ENCODE assay signal across 12 cellular contexts in the genomic region with DNA sequence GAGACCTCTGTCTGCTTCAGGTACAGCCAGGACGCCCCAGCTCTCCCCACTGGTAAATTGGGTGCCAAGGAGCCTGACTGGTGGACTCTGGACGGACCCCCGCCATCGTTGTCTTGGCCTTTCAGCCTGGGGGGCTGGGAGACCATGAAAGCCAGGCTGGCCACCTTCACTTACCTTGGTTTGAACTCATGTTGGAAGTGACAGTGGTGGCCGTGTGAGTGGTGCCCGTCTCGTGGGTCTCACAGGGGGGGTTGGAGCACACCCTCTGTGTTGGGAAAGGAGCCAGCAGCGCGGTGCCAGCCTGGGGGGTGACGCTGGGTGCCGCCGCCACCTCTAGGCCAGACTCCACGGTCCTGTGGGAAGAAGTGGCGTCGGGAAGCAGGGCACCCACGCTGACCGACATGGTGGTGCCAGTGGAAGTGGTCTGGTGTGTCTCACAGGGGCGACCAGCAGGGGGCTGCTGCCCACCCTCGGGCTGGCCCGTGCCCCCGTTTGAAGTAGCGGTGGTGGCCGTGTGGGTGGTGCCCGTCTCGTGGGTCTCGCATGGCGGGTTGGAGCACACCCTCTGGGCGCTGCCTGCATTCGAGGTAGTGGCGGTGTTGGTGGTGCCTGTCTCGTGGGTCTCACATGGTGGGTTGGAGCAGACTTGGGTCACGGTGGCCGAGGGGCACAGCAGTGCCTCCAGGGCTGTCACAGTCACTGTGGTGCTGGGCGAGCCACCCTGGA. TPM values are rescaled to one million over a fixed set of nuclear protein-coding genes. Genes with fewer than 3 reads are reported as not detected.
DNase-seq lines count a peak whose midpoint lies in the region; ATAC-seq, FAIRE-seq and TF ChIP-seq lines count a peak whose summit lies in the region.
"Had no signal": no experiment of that assay in that cellular context is flagged by ENCODE, and none has a peak within 500 bp of the region (broad histone marks: within the 10 kb centered on the region; RNA-seq: fewer than 3 reads in every experiment).

No MANE protein-coding gene starts in this region.

- peak overlapping the region; percentile 52 to 68 for H3K27ac ChIP-seq in breast epithelium
- 0 out of 3 replicates have a peak overlapping the region, but pooled peaks have one; percentile 46 for H3K27ac ChIP-seq in K562 (ENCODE audit: extremely low read depth, low read depth, low read length)
- H3K27ac ChIP-seq in muscle layer of colon (ENCODE audit: low read depth, low read length): peak overlapping the region; percentile 48
- peak overlapping the region; percentile 67 to 72 (median 70) for H3K27ac ChIP-seq in transverse colon
- H3K27ac ChIP-seq: HL-60 had no signal

- peak overlapping the region in 1 of 2 experiments; percentile 8; a peak in 1 of 4 replicates for H3K9ac ChIP-seq in K562 (ENCODE audit: insufficient read depth in 1 of 2, low read depth in 2 of 2, low read length in 2 of 2)
- no peak overlapping the region for H3K9ac ChIP-seq in muscle layer of colon (ENCODE audit: low read length)

- H3K9me3 ChIP-seq in breast epithelium (no peaks in the 10 kb centered on the region), K562 (replicated peaks; ENCODE audit: control insufficient read depth, insufficient read depth, low read depth, low read length) (no peaks in the 10 kb centered on the region), muscle layer of colon (ENCODE audit: low read length) (no peaks in the 10 kb centered on the region), transverse colon (no peaks in the 10 kb centered on the region)
- H3K9me3 ChIP-seq: heart left ventricle had no signal

- no TSS peak for BruUV-seq in MCF 10A (replicated peaks; lab: Mats Ljungman, UMichigan)
- BruUV-seq in K562 (replicated peaks; lab: Mats Ljungman, UMichigan): no TSS peak

- DNase-seq in breast epithelium (ENCODE audit: low spot score in 2 of 2) (no peak), MCF 10A (ENCODE audit: unreplicated experiment) (no peak), K562 (ENCODE audit: extremely low read depth in 1 of 4, low spot score in 3 of 4) (no peak), transverse colon (no peak), NCI-H510A (lab: John Stamatoyannopoulos, UW) (no peak), GM13976 (ENCODE audit: low spot score) (no peak)
- no peak for DNase-seq in stimulated activated naive CD8-positive, alpha-beta T cell treated with anti-CD3 and anti-CD28 coated beads, Interleukin-15, amount 100 ng/mL, for 72 hours

- POLR2A ChIA-PET in MCF 10A (lab: Yijun Ruan, JAX): no interaction called here
- POLR2A ChIA-PET in K562 (lab: Yijun Ruan, JAX): no interaction called here

- H3K27me3 ChIP-seq in breast epithelium (peaks cover 0 to 8% of the 10 kb centered on the region in 2 donors), K562 (ENCODE audit: control insufficient read depth in 2 of 2, insufficient read depth in 2 of 2, low read length in 2 of 2) (no peaks in the 10 kb centered on the region), muscle layer of colon (ENCODE audit: control insufficient read depth in 1 of 2, insufficient read depth in 2 of 2, low read length in 2 of 2) (peaks cover 0 to 5% of the 10 kb centered on the region in 2 donors), transverse colon (no peaks in the 10 kb centered on the region)
- H3K27me3 ChIP-seq: heart left ventricle had no signal

- H3K36me3 ChIP-seq in breast epithelium (no peaks in the 10 kb centered on the region), K562 (ENCODE audit: control insufficient read depth, insufficient read depth, low read length) (peaks cover 99% of the 10 kb centered on the region; the same call in 2 of the 3 replicates), muscle layer of colon (ENCODE audit: insufficient read depth, low read length) (peaks cover 59% of the 10 kb centered on the region), transverse colon (no peaks in the 10 kb centered on the region)

- no peaks in the 10 kb centered on the region for H3K4me1 Mint-ChIP-seq in MCF 10A (ENCODE audit: insufficient read depth, unreplicated experiment)
- peaks cover 59% of the 10 kb centered on the region for H3K4me1 Mint-ChIP-seq in stimulated activated naive CD8-positive, alpha-beta T cell treated with anti-CD3 and anti-CD28 coated beads, Interleukin-15, amount 100 ng/mL, for 72 hours

- intact Hi-C loops in breast epithelium (cut with DNase I; ENCODE audit: low total_unique reads): loop anchor here (5.0 to 10.0 kb wide), 2 partner anchors 159 to 192 kb away; a partner anchor contains a TSS
- intact Hi-C loops in MCF 10A (cut with micrococcal nuclease): loop anchor here (1.0 kb wide), 1 partner anchor 190 kb away; a partner anchor contains a TSS
- intact Hi-C loops in K562 (cut with micrococcal nuclease): no loop called here
- intact Hi-C loops in transverse colon (cut with DNase I; ENCODE audit: low total_unique reads): loop anchor here (5.0 kb wide), 1 partner anchor 187 kb away; no protein-coding TSS in a partner anchor

- no peak overlapping the region for H3K4me2 ChIP-seq in K562 (ENCODE audit: insufficient read depth, low read length)

- H3K4me3 Mint-ChIP-seq in MCF 10A (ENCODE audit: unreplicated experiment): no peak overlapping the region
- no peak overlapping the region for H3K4me3 Mint-ChIP-seq in stimulated activated naive CD8-positive, alpha-beta T cell treated with anti-CD3 and anti-CD28 coated beads, Interleukin-15, amount 100 ng/mL, for 72 hours

- no peak for TF ChIP-seq RAD21 in K562 (CRISPR knock-in tag; conservative IDR thresholded peaks at IDR 0.05 in 1 of 2, IDR thresholded peaks at IDR 0.05 in 1 of 2)

- ATAC-seq in K562: no peak
- no peak for ATAC-seq in stimulated activated naive CD8-positive, alpha-beta T cell treated with anti-CD3 and anti-CD28 coated beads, Interleukin-15, amount 100 ng/mL, for 72 hours

- no peak overlapping the region for H3K4me3 ChIP-seq in breast epithelium
- H3K4me3 ChIP-seq in K562: no peak overlapping the region
- H3K4me3 ChIP-seq in muscle layer of colon (ENCODE audit: low read depth in 1 of 2, low read length in 2 of 2): peak overlapping the region in 1 of 2 donors; percentile 50
- H3K4me3 ChIP-seq in transverse colon: peak overlapping the region in 1 of 4 donors; percentile 10
- H3K4me3 ChIP-seq: heart left ventricle had no signal

- peaks cover 9% of the 10 kb centered on the region; the same call in 2 of the 3 replicates for H3K79me2 ChIP-seq in K562 (ENCODE audit: control insufficient read depth, insufficient read depth, low read length)

- peaks cover 80% of the 10 kb centered on the region for H3K36me3 Mint-ChIP-seq in MCF 10A (ENCODE audit: insufficient read depth, unreplicated experiment)
- H3K36me3 Mint-ChIP-seq: naive B cell had no signal

- CTCF ChIA-PET in MCF 10A (lab: Yijun Ruan, JAX) (interaction anchor here (0.6 to 4.2 kb wide), 6 partner anchors 13 to 997 kb away, joined by 3 to 50 read pairs (median 4); no protein-coding TSS in a partner anchor), K562 (lab: Yijun Ruan, JAX; ENCODE audit: low intra/inter-chr PET ratio) (interaction anchor here (0.6 to 1.2 kb wide), 6 partner anchors 189 to 310 kb away, joined by 3 to 4 read pairs (median 3); no protein-coding TSS in a partner anchor)

- H2AFZ ChIP-seq in K562 (ENCODE audit: low read depth, low read length): no peak overlapping the region

- H3K4me1 ChIP-seq in breast epithelium: no peaks in the 10 kb centered on the region
- H3K4me1 ChIP-seq in K562 (replicated peaks in 1 of 2; ENCODE audit: control insufficient read depth in 2 of 2, insufficient read depth in 2 of 2, low read length in 2 of 2): peaks cover 0 to 41% of the 10 kb centered on the region in 2 experiments; a peak in 2 of 5 replicates
- H3K4me1 ChIP-seq in muscle layer of colon (ENCODE audit: insufficient read depth, low read length): peaks cover 12% of the 10 kb centered on the region
- peaks cover 0 to 9% (median 0%) of the 10 kb centered on the region in 4 donors for H3K4me1 ChIP-seq in transverse colon

- TF ChIP-seq EP300 in K562 (IDR thresholded peaks at IDR 0.05; ENCODE audit: low read length) (no peak), transverse colon (IDR thresholded peaks at IDR 0.05; ENCODE audit: low read depth) (no peak)

- H3K9me3 Mint-ChIP-seq in MCF 10A (ENCODE audit: unreplicated experiment): no peaks in the 10 kb centered on the region
- no peaks in the 10 kb centered on the region for H3K9me3 Mint-ChIP-seq in stimulated activated naive CD8-positive, alpha-beta T cell treated with anti-CD3 and anti-CD28 coated beads, Interleukin-15, amount 100 ng/mL, for 72 hours
- H3K9me3 Mint-ChIP-seq: naive B cell had no signal

- no peak for FAIRE-seq in K562 (lab: Jason Lieb, UNC)
- FAIRE-seq: bronchial epithelial cell had no signal

- H3K27me3 Mint-ChIP-seq in MCF 10A (ENCODE audit: insufficient read depth, unreplicated experiment): no peaks in the 10 kb centered on the region
- H3K27me3 Mint-ChIP-seq in stimulated activated naive CD8-positive, alpha-beta T cell treated with anti-CD3 and anti-CD28 coated beads, Interleukin-15, amount 100 ng/mL, for 72 hours: no peaks in the 10 kb centered on the region
- H3K27me3 Mint-ChIP-seq: naive B cell had no signal

- no peaks in the 10 kb centered on the region for H3K9me1 ChIP-seq in K562 (ENCODE audit: control insufficient read depth, insufficient read depth, low read length)

- no peak for TF ChIP-seq POLR2A in breast epithelium (IDR thresholded peaks at IDR 0.05)
- 0 out of 2 replicates have a peak, but pooled peaks have one; percentile 5 for TF ChIP-seq POLR2A in K562 (conservative IDR thresholded peaks at IDR 0.05)
- no peak for TF ChIP-seq POLR2A in transverse colon (IDR thresholded peaks at IDR 0.05)

- TF ChIP-seq CTCF in breast epithelium (IDR thresholded peaks at IDR 0.05) (no peak), MCF 10A (IDR thresholded peaks at IDR 0.05; ENCODE audit: unreplicated experiment) (no peak), K562 (IDR thresholded peaks at IDR 0.05 in 2 of 3, conservative IDR thresholded peaks at IDR 0.05 in 1 of 3; ENCODE audit: insufficient read depth in 2 of 3, low read depth in 1 of 3, low read length in 3 of 3) (no peak), transverse colon (IDR thresholded peaks at IDR 0.05) (no peak), GM13976 (IDR thresholded peaks at IDR 0.05; ENCODE audit: borderline replicate concordance, control extremely low read depth, extremely low read depth, insufficient read depth, missing control alignments) (no peak)

- H4K20me1 ChIP-seq in K562 (replicated peaks; ENCODE audit: control insufficient read depth, insufficient read depth, low read length): no peaks in the 10 kb centered on the region

- no peak overlapping the region for H3K27ac Mint-ChIP-seq in MCF 10A (ENCODE audit: low read depth, unreplicated experiment)
- H3K27ac Mint-ChIP-seq in stimulated activated naive CD8-positive, alpha-beta T cell treated with anti-CD3 and anti-CD28 coated beads, Interleukin-15, amount 100 ng/mL, for 72 hours: peak overlapping the region in 1 of 2 donors; percentile 42

- WGBS in K562 (ENCODE audit: insufficient coverage, low coverage, missing lambda C conversion rate): 96% methylated on average over 23 of the region's 34 CpGs
- WGBS in transverse colon (ENCODE audit: low coverage in 1 of 2), 2 donors: 80% methylated on average over 29 of the region's 34 CpGs; no CpG with 5 or more reads in 1 of the 2 donors

- in situ Hi-C loops in K562 (cut with MboI): no loop called here
- in situ Hi-C loops in transverse colon (cut with MboI; ENCODE audit: low pct_ligation_motif_present in 1 of 4, low pct_unique_long_range_greater_than_20kb in 1 of 4, low sequenced_read_pairs in 3 of 4): loop anchor here in 2 of 4 donors (25.0 kb wide), 2 partner anchors 192 to 583 kb away; a partner anchor contains a TSS
- in situ Hi-C loops in GM13976 (cut with MboI; ENCODE audit: low sequenced_read_pairs, unreplicated experiment): no loop called here

RNA-seq across cellular contexts. Expression of a gene that starts 9.6 kb away (rescaled TPM):
- total RNA-seq in breast epithelium (10 to 100 TPM in 1 of 3 donors, 1 to 10 TPM in 2; 6.6 to 50.7 (median 6.9) TPM), MCF 10A (2022) (0.23 TPM in 1 of 2 replicates, not detected in the other), K562 (2014; rRNA removed) (8.4 and 9.5 TPM in 2 replicates), K562 (2014; rRNA removed; fragmentation: Illumina TruSeq; extraction: Trizol) (2.7 and 4.0 TPM in 2 replicates), K562 (2015; rRNA removed; fragmentation: Illumina TruSeq; extraction: Trizol) (12.3 and 13.4 TPM in 2 replicates), K562 (2021) (9.6 and 14.8 TPM in 2 replicates), transverse colon (10 to 100 TPM in 1 of 4 donors, 1 to 10 TPM in 2, not detected in 1; 4.6 to 13.1 (median 7.2) TPM)
- total RNA-seq in K562 (2011; cell fraction: chromatin; rRNA removed; ENCODE audit: low replicate concordance): 14.9 and 45.4 TPM in 2 replicates
- total RNA-seq in K562 (2011; cell fraction: nucleolus; rRNA removed): 31.0 and 32.8 TPM in 2 replicates
- total RNA-seq in K562 (2011; cell fraction: nucleoplasm; rRNA removed): 15.7 and 24.1 TPM in 2 replicates
- polyA plus RNA-seq in K562 (2011; rRNA removed) (12.7 and 16.4 TPM in 2 replicates), K562 (2014; fragmentation: Illumina TruSeq; extraction: Trizol) (5.6 and 7.3 TPM in 2 replicates), K562 (2014; fragmentation: Nextera tagmentation; extraction: Ambion mirVana) (under 1 TPM in 1 of 2 experiments, not detected in 1; 0.07 TPM), K562 (2014; rRNA removed) (11.1 and 11.6 TPM in 2 replicates)
- polyA plus RNA-seq in K562 (2011; cell fraction: cytosol; rRNA removed): 21.2 and 25.6 TPM in 2 replicates
- 48.7 and 48.8 TPM in 2 replicates for polyA plus RNA-seq in K562 (2011; cell fraction: nucleus; rRNA removed)
- polyA plus RNA-seq in K562 (2012): 24.3 and 60.0 TPM in 2 replicates
- polyA minus RNA-seq in K562 (2011; rRNA and poly(A)+ RNA removed): 5.5 and 12.0 TPM in 2 replicates
- polyA minus RNA-seq in K562 (2011; cell fraction: cytosol; rRNA and poly(A)+ RNA removed): 7.0 and 13.6 TPM in 2 replicates
- polyA minus RNA-seq in K562 (2011; cell fraction: nucleus; rRNA and poly(A)+ RNA removed): 9.8 and 16.1 TPM in 2 replicates

RNA-seq across cellular contexts. Expression of a gene that starts 17.6 kb away (rescaled TPM):
- total RNA-seq in breast epithelium (10 to 100 TPM; 20.2 to 23.0 (median 22.6) TPM), MCF 10A (2022) (40.3 and 44.5 TPM in 2 replicates), K562 (2014; rRNA removed) (39.2 and 59.3 TPM in 2 replicates), K562 (2014; rRNA removed; fragmentation: Illumina TruSeq; extraction: Trizol) (9.1 and 10.3 TPM in 2 replicates), K562 (2015; rRNA removed; fragmentation: Illumina TruSeq; extraction: Trizol) (17.1 and 23.4 TPM in 2 replicates), K562 (2021) (121 and 133 TPM in 2 replicates), transverse colon (10 to 100 TPM; 34.0 to 68.5 (median 49.8) TPM)
- total RNA-seq in K562 (2011; cell fraction: chromatin; rRNA removed; ENCODE audit: low replicate concordance): 39.3 and 72.5 TPM in 2 replicates
- 41.0 and 46.2 TPM in 2 replicates for total RNA-seq in K562 (2011; cell fraction: nucleolus; rRNA removed)
- 38.1 and 43.2 TPM in 2 replicates for total RNA-seq in K562 (2011; cell fraction: nucleoplasm; rRNA removed)
- polyA plus RNA-seq in K562 (2011; rRNA removed) (5.9 and 8.7 TPM in 2 replicates), K562 (2014; fragmentation: Illumina TruSeq; extraction: Trizol) (45.3 and 68.0 TPM in 2 replicates), K562 (2014; fragmentation: Nextera tagmentation; extraction: Ambion mirVana) (10 to 100 TPM in 1 of 2 experiments, 1 to 10 TPM in 1; 2.8 to 10.5 TPM), K562 (2014; rRNA removed) (44.8 and 45.2 TPM in 2 replicates)
- 11.3 and 17.7 TPM in 2 replicates for polyA plus RNA-seq in K562 (2011; cell fraction: cytosol; rRNA removed)
- 39.1 and 51.6 TPM in 2 replicates for polyA plus RNA-seq in K562 (2011; cell fraction: nucleus; rRNA removed)
- 37.4 and 57.1 TPM in 2 replicates for polyA plus RNA-seq in K562 (2012)
- polyA minus RNA-seq in K562 (2011; rRNA and poly(A)+ RNA removed): 4.5 and 6.6 TPM in 2 replicates
- polyA minus RNA-seq in K562 (2011; cell fraction: cytosol; rRNA and poly(A)+ RNA removed): 55.8 and 74.4 TPM in 2 replicates
- 14.8 and 15.6 TPM in 2 replicates for polyA minus RNA-seq in K562 (2011; cell fraction: nucleus; rRNA and poly(A)+ RNA removed)

RNA-seq across cellular contexts. Expression of a gene that starts 18.5 kb away (rescaled TPM):
- 10 to 100 TPM in 1 of 3 donors, 1 to 10 TPM in 2; 7.6 to 10.9 (median 8.2) TPM for total RNA-seq in breast epithelium
- total RNA-seq in MCF 10A (2022): 9.3 and 10.9 TPM in 2 replicates
- 4.7 and 15.6 TPM in 2 replicates for total RNA-seq in K562 (2011; cell fraction: chromatin; rRNA removed; ENCODE audit: low replicate concordance)
- 17.4 and 21.8 TPM in 2 replicates for total RNA-seq in K562 (2011; cell fraction: nucleolus; rRNA removed)
- 9.3 and 9.5 TPM in 2 replicates for total RNA-seq in K562 (2011; cell fraction: nucleoplasm; rRNA removed)
- total RNA-seq in K562 (2014; rRNA removed): 3.3 and 5.1 TPM in 2 replicates
- total RNA-seq in K562 (2014; rRNA removed; fragmentation: Illumina TruSeq; extraction: Trizol): 0.93 and 1.2 TPM in 2 replicates
- 1.1 and 1.6 TPM in 2 replicates for total RNA-seq in K562 (2015; rRNA removed; fragmentation: Illumina TruSeq; extraction: Trizol)
- total RNA-seq in K562 (2021): 6.4 and 8.5 TPM in 2 replicates
- polyA plus RNA-seq in K562 (2011; rRNA removed): 5.6 and 8.1 TPM in 2 replicates
- polyA plus RNA-seq in K562 (2011; cell fraction: cytosol; rRNA removed): 12.5 and 24.6 TPM in 2 replicates
- 6.3 and 6.4 TPM in 2 replicates for polyA plus RNA-seq in K562 (2011; cell fraction: nucleus; rRNA removed)
- polyA plus RNA-seq in K562 (2012): 3.9 and 12.2 TPM in 2 replicates
- polyA plus RNA-seq in K562 (2014; fragmentation: Illumina TruSeq; extraction: Trizol): 1.2 and 2.0 TPM in 2 replicates
- 1 to 10 TPM in 1 of 2 experiments, under 1 TPM in 1; 0.13 to 1.1 TPM for polyA plus RNA-seq in K562 (2014; fragmentation: Nextera tagmentation; extraction: Ambion mirVana)
- 4.0 TPM in 2 replicates for polyA plus RNA-seq in K562 (2014; rRNA removed)
- 3.7 and 4.9 TPM in 2 replicates for polyA minus RNA-seq in K562 (2011; rRNA and poly(A)+ RNA removed)
- 5.6 and 6.4 TPM in 2 replicates for polyA minus RNA-seq in K562 (2011; cell fraction: cytosol; rRNA and poly(A)+ RNA removed)
- 1.3 and 1.8 TPM in 2 replicates for polyA minus RNA-seq in K562 (2011; cell fraction: nucleus; rRNA and poly(A)+ RNA removed)
- 10 to 100 TPM in 1 of 4 donors, 1 to 10 TPM in 3; 1.6 to 11.2 (median 5.5) TPM for total RNA-seq in transverse colon

RNA-seq across cellular contexts. Expression of a gene that starts 19.2 kb away (rescaled TPM):
- total RNA-seq in breast epithelium (10 to 100 TPM; 57.7 to 81.0 (median 79.2) TPM), MCF 10A (2022) (166 and 196 TPM in 2 replicates), K562 (2014; rRNA removed) (152 and 196 TPM in 2 replicates), K562 (2014; rRNA removed; fragmentation: Illumina TruSeq; extraction: Trizol) (101 and 103 TPM in 2 replicates), K562 (2015; rRNA removed; fragmentation: Illumina TruSeq; extraction: Trizol) (134 and 146 TPM in 2 replicates), K562 (2021) (226 and 231 TPM in 2 replicates), transverse colon (10 to 100 TPM; 29.9 to 57.2 (median 47.4) TPM)
- 126 and 302 TPM in 2 replicates for total RNA-seq in K562 (2011; cell fraction: chromatin; rRNA removed; ENCODE audit: low replicate concordance)
- 207 and 213 TPM in 2 replicates for total RNA-seq in K562 (2011; cell fraction: nucleolus; rRNA removed)
- total RNA-seq in K562 (2011; cell fraction: nucleoplasm; rRNA removed): 179 and 187 TPM in 2 replicates
- polyA plus RNA-seq in K562 (2011; rRNA removed) (105 and 117 TPM in 2 replicates), K562 (2014; fragmentation: Illumina TruSeq; extraction: Trizol) (192 and 229 TPM in 2 replicates), K562 (2014; fragmentation: Nextera tagmentation; extraction: Ambion mirVana) (10 to 100 TPM; 11.1 to 26.5 TPM), K562 (2014; rRNA removed) (250 and 277 TPM in 2 replicates)
- 174 and 276 TPM in 2 replicates for polyA plus RNA-seq in K562 (2011; cell fraction: cytosol; rRNA removed)
- polyA plus RNA-seq in K562 (2011; cell fraction: nucleus; rRNA removed): 211 and 324 TPM in 2 replicates
- polyA plus RNA-seq in K562 (2012): 177 and 213 TPM in 2 replicates
- polyA minus RNA-seq in K562 (2011; rRNA and poly(A)+ RNA removed): 45.9 and 88.5 TPM in 2 replicates
- 72.1 and 79.8 TPM in 2 replicates for polyA minus RNA-seq in K562 (2011; cell fraction: cytosol; rRNA and poly(A)+ RNA removed)
- polyA minus RNA-seq in K562 (2011; cell fraction: nucleus; rRNA and poly(A)+ RNA removed): 70.5 and 80.1 TPM in 2 replicates

RNA-seq across cellular contexts. Expression of a gene that starts 28.0 kb away (rescaled TPM):
- total RNA-seq in breast epithelium (10 to 100 TPM; 18.4 to 21.5 (median 19.8) TPM), MCF 10A (2022) (2.3 and 2.6 TPM in 2 replicates), K562 (2014; rRNA removed) (52.7 and 81.2 TPM in 2 replicates), K562 (2014; rRNA removed; fragmentation: Illumina TruSeq; extraction: Trizol) (3.1 and 5.5 TPM in 2 replicates), K562 (2015; rRNA removed; fragmentation: Illumina TruSeq; extraction: Trizol) (32.7 and 36.8 TPM in 2 replicates), K562 (2021) (70.5 and 81.8 TPM in 2 replicates), transverse colon (10 to 100 TPM; 44.9 to 52.4 (median 49.9) TPM)
- 54.8 and 157 TPM in 2 replicates for total RNA-seq in K562 (2011; cell fraction: chromatin; rRNA removed; ENCODE audit: low replicate concordance)
- total RNA-seq in K562 (2011; cell fraction: nucleolus; rRNA removed): 105 and 155 TPM in 2 replicates
- 55.0 and 81.2 TPM in 2 replicates for total RNA-seq in K562 (2011; cell fraction: nucleoplasm; rRNA removed)
- polyA plus RNA-seq in K562 (2011; rRNA removed) (9.6 and 29.7 TPM in 2 replicates), K562 (2014; fragmentation: Illumina TruSeq; extraction: Trizol) (13.5 and 40.2 TPM in 2 replicates), K562 (2014; fragmentation: Nextera tagmentation; extraction: Ambion mirVana) (1 to 10 TPM in 1 of 2 experiments, under 1 TPM in 1; 0.30 to 1.7 TPM), K562 (2014; rRNA removed) (63.7 and 77.8 TPM in 2 replicates)
- 21.0 and 26.6 TPM in 2 replicates for polyA plus RNA-seq in K562 (2011; cell fraction: cytosol; rRNA removed)
- polyA plus RNA-seq in K562 (2011; cell fraction: nucleus; rRNA removed): 174 and 259 TPM in 2 replicates
- 59.1 and 135 TPM in 2 replicates for polyA plus RNA-seq in K562 (2012)
- 3.6 and 6.7 TPM in 2 replicates for polyA minus RNA-seq in K562 (2011; rRNA and poly(A)+ RNA removed)
- 13.5 and 33.9 TPM in 2 replicates for polyA minus RNA-seq in K562 (2011; cell fraction: cytosol; rRNA and poly(A)+ RNA removed)
- polyA minus RNA-seq in K562 (2011; cell fraction: nucleus; rRNA and poly(A)+ RNA removed): 26.9 and 53.0 TPM in 2 replicates
